In the genomic region with DNA sequence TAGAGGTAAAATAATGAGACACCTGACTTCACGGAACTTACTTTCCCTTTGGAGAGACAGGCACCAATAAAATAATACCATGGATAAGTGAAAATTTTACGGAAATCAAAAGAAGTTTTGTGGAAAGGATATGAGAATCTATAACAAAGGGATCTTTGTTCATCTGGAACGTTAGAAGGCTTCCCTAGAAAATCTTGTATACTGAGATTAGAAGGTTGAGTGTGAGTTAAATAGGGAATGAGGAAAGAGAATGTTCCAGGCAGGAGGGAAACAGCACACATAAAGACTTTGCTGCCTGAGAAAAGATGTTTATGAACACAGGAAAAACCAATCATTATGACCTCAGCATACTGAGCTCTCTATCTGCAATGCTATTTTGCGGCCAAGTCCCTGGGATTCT, we compare ENCODE assay signal across 28 cellular contexts. TPM values are rescaled to one million over a fixed set of nuclear protein-coding genes. Genes with fewer than 3 reads are reported as not detected.
DNase-seq lines count a peak whose midpoint lies in the region; ATAC-seq and TF ChIP-seq lines count a peak whose summit lies in the region.
"Had no signal": no experiment of that assay in that cellular context is flagged by ENCODE, and none has a peak within 500 bp of the region (broad histone marks: within the 10 kb centered on the region; RNA-seq: fewer than 3 reads in every experiment).

No MANE protein-coding gene starts in this region.

- no peaks in the 10 kb centered on the region for H3K9me3 Mint-ChIP-seq in GM23338
- no peaks in the 10 kb centered on the region for H3K9me3 Mint-ChIP-seq in chondrocyte (ENCODE audit: low read depth)
- H3K9me3 Mint-ChIP-seq in activated naive CD4-positive, alpha-beta T cell treated with anti-CD3 and anti-CD28 coated beads, Interleukin-2, amount 50 U/mL, for 72 hours, result no peaks in the 10 kb centered on the region
- H3K9me3 Mint-ChIP-seq: CD4-positive, CD25-positive, alpha-beta regulatory T cell; HFFc6 had no signal

- H3K4me1 ChIP-seq in GM23338 (ENCODE audit: insufficient read depth), result peaks cover 15% of the 10 kb centered on the region
- no peaks in the 10 kb centered on the region for H3K4me1 ChIP-seq in colonic mucosa
- H3K4me1 ChIP-seq: BLaER1, HAP-1 had no signal

- H3K4me3 Mint-ChIP-seq in GM23338 (no peak overlapping the region), chondrocyte (ENCODE audit: unreplicated experiment) (no peak overlapping the region)
- H3K4me3 Mint-ChIP-seq: CD4-positive, CD25-positive, alpha-beta regulatory T cell; HFFc6 had no signal

- ATAC-seq in GM23338, result no peak
- no peak for ATAC-seq in activated naive CD4-positive, alpha-beta T cell treated with anti-CD3 and anti-CD28 coated beads, Interleukin-2, amount 50 U/mL, for 72 hours

- H3K9ac ChIP-seq in colonic mucosa (ENCODE audit: low read depth in 2 of 2, low read length in 2 of 2), result no peak overlapping the region
- H3K9ac ChIP-seq: BLaER1, GM23248, KMS-11 had no signal

- no peaks in the 10 kb centered on the region for H3K79me2 ChIP-seq in GM23338 (replicated peaks; ENCODE audit: insufficient read depth)

- peaks cover 5% of the 10 kb centered on the region; the same call in 1 of the 2 replicates for H3K9me2 ChIP-seq in GM23338 (ENCODE audit: insufficient read depth)

- intact Hi-C loops in colonic mucosa (cut with DNase I), result no loop called here

- H3K27me3 Mint-ChIP-seq in GM23338 (ENCODE audit: insufficient read depth, low read depth, poor library complexity) (peaks cover 2% of the 10 kb centered on the region), chondrocyte (ENCODE audit: low read depth) (no peaks in the 10 kb centered on the region)

- H3K27me3 ChIP-seq in GM23338 (ENCODE audit: insufficient read depth) (no peaks in the 10 kb centered on the region), colonic mucosa (no peaks in the 10 kb centered on the region)
- H3K27me3 ChIP-seq: BLaER1 had no signal

- H3K36me3 Mint-ChIP-seq in GM23338 (ENCODE audit: low read depth), result no peaks in the 10 kb centered on the region
- no peaks in the 10 kb centered on the region for H3K36me3 Mint-ChIP-seq in chondrocyte (ENCODE audit: low read depth)
- H3K36me3 Mint-ChIP-seq in activated naive CD4-positive, alpha-beta T cell treated with anti-CD3 and anti-CD28 coated beads, Interleukin-2, amount 50 U/mL, for 72 hours, result no peaks in the 10 kb centered on the region
- H3K36me3 Mint-ChIP-seq: CD4-positive, CD25-positive, alpha-beta regulatory T cell had no signal

- DNase-seq in GM23338 (ENCODE audit: low spot score), result no peak
- no peak for DNase-seq in colonic mucosa
- DNase-seq in medulla oblongata (ENCODE audit: extremely low spot score), result peak; percentile 30
- DNase-seq in pons (ENCODE audit: low spot score), result peak; percentile 60
- no peak for DNase-seq in HPDE6-E6E7 (ENCODE audit: extremely low spot score)
- no peak for DNase-seq in chondrocyte (ENCODE audit: low spot score)
- DNase-seq in NCI-H1092 treated with DMSO at 0.1 percent for 48 hours (lab: John Stamatoyannopoulos, UW), result no peak
- no peak for DNase-seq in activated naive CD4-positive, alpha-beta T cell treated with anti-CD3 and anti-CD28 coated beads, Interleukin-2, amount 50 U/mL, for 72 hours (ENCODE audit: low spot score in 2 of 2)
- DNase-seq: CD4-positive, CD25-positive, alpha-beta regulatory T cell; DMS53; GM23248; HFFc6; IMR-90; NCI-H1092; NCI-H1436; NCI-H187; NCI-H2081 treated with DMSO at 0.1 percent for 48 hours; NCI-H2171; NCI-H446 treated with DMSO at 0.1 percent for 48 hours; NCI-H526; NCI-H82; NK-92 treated with Interleukin-12 subunit alpha and Interleukin-12 subunit beta, amount 100 ng/mL, for 24 hours; PC-9; Right ventricle myocardium superior; RPMI8226 had no signal

- H2AFZ ChIP-seq in GM23338, result peak overlapping the region; percentile 1; the same call in 1 of the 2 replicates
- H2AFZ ChIP-seq: GM23248, PC-9 had no signal

- peaks cover 16% of the 10 kb centered on the region for H3K4me1 Mint-ChIP-seq in GM23338
- H3K4me1 Mint-ChIP-seq in chondrocyte (ENCODE audit: low read depth), result no peaks in the 10 kb centered on the region
- H3K4me1 Mint-ChIP-seq: CD4-positive, CD25-positive, alpha-beta regulatory T cell had no signal

- no peak overlapping the region for H3K27ac ChIP-seq in GM23338 (ENCODE audit: low read depth)
- peak overlapping the region; percentile 35 for H3K27ac ChIP-seq in colonic mucosa
- H3K27ac ChIP-seq: BLaER1, GM23248, KMS-11, PC-9 had no signal

- no peaks in the 10 kb centered on the region for H3K9me3 ChIP-seq in colonic mucosa
- H3K9me3 ChIP-seq: BLaER1, HAP-1 had no signal

- H3K27ac Mint-ChIP-seq in GM23338 (no peak overlapping the region), chondrocyte (ENCODE audit: unreplicated experiment) (no peak overlapping the region)
- peak overlapping the region in 1 of 2 donors; percentile 75 for H3K27ac Mint-ChIP-seq in activated naive CD4-positive, alpha-beta T cell treated with anti-CD3 and anti-CD28 coated beads, Interleukin-2, amount 50 U/mL, for 72 hours
- H3K27ac Mint-ChIP-seq: CD4-positive, CD25-positive, alpha-beta regulatory T cell; HFFc6 had no signal

- no peaks in the 10 kb centered on the region for H3K36me3 ChIP-seq in GM23338 (ENCODE audit: insufficient read depth)
- H3K36me3 ChIP-seq in colonic mucosa, result no peaks in the 10 kb centered on the region
- H3K36me3 ChIP-seq: BLaER1, HAP-1 had no signal

- no peaks in the 10 kb centered on the region for H3F3A ChIP-seq in GM23338 (replicated peaks; ENCODE audit: low read depth)

- H3K4me2 ChIP-seq in GM23338, result no peak overlapping the region
- H3K4me2 ChIP-seq: BLaER1, KMS-11, PC-9 had no signal

- H4K20me1 ChIP-seq in GM23338 (replicated peaks; ENCODE audit: insufficient read depth), result no peaks in the 10 kb centered on the region
- H4K20me1 ChIP-seq: BLaER1 had no signal

- H3K4me3 ChIP-seq in GM23338 (no peak overlapping the region), colonic mucosa (no peak overlapping the region)
- H3K4me3 ChIP-seq: BLaER1, GM23248, HAP-1, PC-9 had no signal

- TF ChIP-seq CTCF in GM23338 (conservative IDR thresholded peaks at IDR 0.05; ENCODE audit: low read depth in 2 of 2) (no peak), colonic mucosa (IDR thresholded peaks at IDR 0.05) (no peak), chondrocyte (IDR thresholded peaks at IDR 0.05) (no peak)

TF ChIP-seq in GM23338, 12 proteins besides CTCF, POLR2A, EP300 and RAD21 (continues in another document):
- TF ChIP-seq POLR2AphosphoS5 (IDR thresholded peaks at IDR 0.05; ENCODE audit: low read depth) (no peak), CREB1 (CRISPR knock-in tag; IDR thresholded peaks at IDR 0.05; ENCODE audit: low read depth) (no peak)
- TF ChIP-seq, protein P1, sequence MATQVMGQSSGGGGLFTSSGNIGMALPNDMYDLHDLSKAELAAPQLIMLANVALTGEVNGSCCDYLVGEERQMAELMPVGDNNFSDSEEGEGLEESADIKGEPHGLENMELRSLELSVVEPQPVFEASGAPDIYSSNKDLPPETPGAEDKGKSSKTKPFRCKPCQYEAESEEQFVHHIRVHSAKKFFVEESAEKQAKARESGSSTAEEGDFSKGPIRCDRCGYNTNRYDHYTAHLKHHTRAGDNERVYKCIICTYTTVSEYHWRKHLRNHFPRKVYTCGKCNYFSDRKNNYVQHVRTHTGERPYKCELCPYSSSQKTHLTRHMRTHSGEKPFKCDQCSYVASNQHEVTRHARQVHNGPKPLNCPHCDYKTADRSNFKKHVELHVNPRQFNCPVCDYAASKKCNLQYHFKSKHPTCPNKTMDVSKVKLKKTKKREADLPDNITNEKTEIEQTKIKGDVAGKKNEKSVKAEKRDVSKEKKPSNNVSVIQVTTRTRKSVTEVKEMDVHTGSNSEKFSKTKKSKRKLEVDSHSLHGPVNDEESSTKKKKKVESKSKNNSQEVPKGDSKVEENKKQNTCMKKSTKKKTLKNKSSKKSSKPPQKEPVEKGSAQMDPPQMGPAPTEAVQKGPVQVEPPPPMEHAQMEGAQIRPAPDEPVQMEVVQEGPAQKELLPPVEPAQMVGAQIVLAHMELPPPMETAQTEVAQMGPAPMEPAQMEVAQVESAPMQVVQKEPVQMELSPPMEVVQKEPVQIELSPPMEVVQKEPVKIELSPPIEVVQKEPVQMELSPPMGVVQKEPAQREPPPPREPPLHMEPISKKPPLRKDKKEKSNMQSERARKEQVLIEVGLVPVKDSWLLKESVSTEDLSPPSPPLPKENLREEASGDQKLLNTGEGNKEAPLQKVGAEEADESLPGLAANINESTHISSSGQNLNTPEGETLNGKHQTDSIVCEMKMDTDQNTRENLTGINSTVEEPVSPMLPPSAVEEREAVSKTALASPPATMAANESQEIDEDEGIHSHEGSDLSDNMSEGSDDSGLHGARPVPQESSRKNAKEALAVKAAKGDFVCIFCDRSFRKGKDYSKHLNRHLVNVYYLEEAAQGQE (IDR thresholded peaks at IDR 0.05; ENCODE audit: unreplicated experiment), result no peak

RNA-seq across cellular contexts. Expression of a gene that starts 19.6 kb away (rescaled TPM):
- 35.3 and 36.4 TPM in 2 replicates for total RNA-seq in GM23338 (2014; rRNA removed; shearing (Covaris generic))
- 10.4 and 11.3 TPM in 2 replicates for polyA plus RNA-seq in GM23338 (2016; fragmentation: Nextera tagmentation; extraction: Ambion mirVana)
- total RNA-seq in colonic mucosa (10 to 100 TPM; 35.9 to 38.2 TPM), chondrocyte (45.3 to 51.9 TPM (median 48.0 TPM) in 3 replicates)
- total RNA-seq in activated naive CD4-positive, alpha-beta T cell treated with anti-CD3 and anti-CD28 coated beads, Interleukin-2, amount 50 U/mL, for 72 hours, result 10 to 100 TPM in 1 of 2 donors, 1 to 10 TPM in 1; 8.1 to 19.0 TPM

Comparison
In these comparisons a context has a peak if more than half of its experiments do, and no peak if none do; other contexts are left out.
1. DNase-seq: peak in medulla oblongata (single experiment) and pons (single experiment); none in GM23338 (single experiment), colonic mucosa (single experiment), HPDE6-E6E7 (single experiment), chondrocyte (single experiment), NCI-H1092 treated with DMSO at 0.1 percent for 48 hours (single experiment) and activated naive CD4-positive, alpha-beta T cell treated with anti-CD3 and anti-CD28 coated beads, Interleukin-2, amount 50 U/mL, for 72 hours (0 of 2).